In genomic region chr7:43215061-43215460, GRCh38 we compare ENCODE assay signal across 23 cellular contexts.
DNase-seq lines count a peak whose midpoint lies in the region; ATAC-seq, FAIRE-seq and TF ChIP-seq lines count a peak whose summit lies in the region.
"Had no signal": no experiment of that assay in that cellular context is flagged by ENCODE, and none has a peak within 500 bp of the region (broad histone marks: within the 10 kb centered on the region; RNA-seq: fewer than 3 reads in every experiment).

No MANE protein-coding gene starts in this region.

- no TSS peak for BruUV-seq in HepG2 (replicated peaks; lab: Mats Ljungman, UMichigan)

- no peak overlapping the region for H3K4me3 ChIP-seq in HepG2 (replicated peaks in 1 of 3; ENCODE audit: insufficient read depth in 1 of 3, low read depth in 2 of 3, low read length in 3 of 3)
- H3K4me3 ChIP-seq in right lobe of liver = no peak overlapping the region
- no peak overlapping the region for H3K4me3 ChIP-seq in H1 (ENCODE audit: extremely low read depth in 1 of 4, insufficient read depth in 2 of 4, low read depth in 3 of 4, low read length in 4 of 4)
- no peak overlapping the region for H3K4me3 ChIP-seq in neural progenitor cell

- POLR2A ChIA-PET in HepG2 (lab: Yijun Ruan, JAX) (no interaction called here), H1 (lab: Charles Lee; ENCODE audit: partially characterized antibody) (interaction anchor here (0.6 kb wide), 1 partner anchor 241 kb away, joined by 3 read pairs; no protein-coding TSS in a partner anchor)
- POLR2A ChIA-PET in CD4-positive, alpha-beta T cell (lab: Charles Lee) = no interaction called here

- no peak for TF ChIP-seq CTCF in HepG2 (CRISPR knock-in tag; IDR thresholded peaks at IDR 0.05)
- no peak for TF ChIP-seq CTCF in right lobe of liver (IDR thresholded peaks at IDR 0.05)
- TF ChIP-seq CTCF in H1 (IDR thresholded peaks at IDR 0.05; ENCODE audit: control extremely low read depth in 1 of 3, insufficient read depth in 1 of 3, low read depth in 1 of 3, low read length in 3 of 3) = no peak
- TF ChIP-seq CTCF in neural progenitor cell (IDR thresholded peaks at IDR 0.05) = no peak
- TF ChIP-seq CTCF in CD4-positive, alpha-beta T cell (IDR thresholded peaks at IDR 0.05) = no peak

- ATAC-seq in HepG2 = no peak
- ATAC-seq in right lobe of liver = no peak
- ATAC-seq in CD4-positive, alpha-beta T cell (ENCODE audit: poor library complexity) = no peak
- ATAC-seq: HCT116 had no signal

- intact Hi-C loops in HepG2 (cut with micrococcal nuclease; ENCODE audit: unreplicated experiment) = no loop called here
- intact Hi-C loops in right lobe of liver (cut with DNase I) = no loop called here
- intact Hi-C loops in CD4-positive, alpha-beta T cell (cut with DNase I, micrococcal nuclease) = no loop called here

- H2AFZ ChIP-seq in HepG2 (ENCODE audit: low read length) (no peak overlapping the region), H1 (ENCODE audit: low read length) (no peak overlapping the region), neural progenitor cell (replicated peaks) (no peak overlapping the region)

- no peak overlapping the region for H2AK5ac ChIP-seq in H1 (ENCODE audit: low read depth, low read length)

- TF ChIP-seq EP300 in HepG2 (IDR thresholded peaks at IDR 0.05; ENCODE audit: low read depth in 2 of 2, low read length in 2 of 2) = no peak
- no peak for TF ChIP-seq EP300 in HepG2 (CRISPR knock-in tag; IDR thresholded peaks at IDR 0.05; ENCODE audit: borderline replicate concordance)
- no peak for TF ChIP-seq EP300 in H1 (IDR thresholded peaks at IDR 0.05; ENCODE audit: borderline replicate concordance in 1 of 2, low read depth in 2 of 2, low read length in 2 of 2)

- TF ChIP-seq RAD21 in HepG2 (CRISPR knock-in tag; IDR thresholded peaks at IDR 0.05) (no peak), H1 (IDR thresholded peaks at IDR 0.05 in 1 of 2, conservative IDR thresholded peaks at IDR 0.05 in 1 of 2; ENCODE audit: low read depth in 2 of 2, low read length in 2 of 2) (no peak; a peak in 1 of 4 replicates)

- H3K4me1 Mint-ChIP-seq in neural progenitor cell = peaks cover 2% of the 10 kb centered on the region
- no peaks in the 10 kb centered on the region for H3K4me1 Mint-ChIP-seq in CD4-positive, alpha-beta T cell (ENCODE audit: low read depth)
- H3K4me1 Mint-ChIP-seq: CD4-positive, CD25-positive, alpha-beta regulatory T cell; CD8-positive, alpha-beta memory T cell had no signal

- TF ChIP-seq POLR2A in HepG2 (IDR thresholded peaks at IDR 0.05; ENCODE audit: insufficient read depth in 1 of 2, low read depth in 2 of 2, low read length in 2 of 2) (no peak), right lobe of liver (IDR thresholded peaks at IDR 0.05) (no peak), H1 (IDR thresholded peaks at IDR 0.05; ENCODE audit: control extremely low read depth in 1 of 2, low read depth in 2 of 2, low read length in 2 of 2) (no peak)

- H2BK20ac ChIP-seq in H1 (ENCODE audit: low read length) = peak overlapping the region; percentile 73; the same call in 1 of the 2 replicates

- H3K4me1 ChIP-seq in HepG2 (ENCODE audit: insufficient read depth, low read length) (no peaks in the 10 kb centered on the region), right lobe of liver (no peaks in the 10 kb centered on the region), H1 (replicated peaks in 1 of 4; ENCODE audit: control insufficient read depth in 3 of 4, insufficient read depth in 4 of 4, low read length in 3 of 4) (peaks cover 3 to 9% (median 6%) of the 10 kb centered on the region in 4 experiments; a peak in 5 of 7 replicates), neural progenitor cell (peaks cover 2% of the 10 kb centered on the region)
- H3K4me1 ChIP-seq: BE2C had no signal

- no peak overlapping the region for H3K4me3 Mint-ChIP-seq in neural progenitor cell
- H3K4me3 Mint-ChIP-seq in CD4-positive, alpha-beta T cell = no peak overlapping the region
- H3K4me3 Mint-ChIP-seq: CD4-positive, CD25-positive, alpha-beta regulatory T cell; CD8-positive, alpha-beta memory T cell; H9 had no signal

- H3K9me3 Mint-ChIP-seq in neural progenitor cell = no peaks in the 10 kb centered on the region
- no peaks in the 10 kb centered on the region for H3K9me3 Mint-ChIP-seq in CD4-positive, alpha-beta T cell
- H3K9me3 Mint-ChIP-seq: CD8-positive, alpha-beta memory T cell had no signal

- CTCF ChIA-PET in HepG2 (lab: Yijun Ruan, JAX; ENCODE audit: low intra/inter-chr PET ratio, low total read pairs) (no interaction called here), H1 (lab: Charles Lee; ENCODE audit: partially characterized antibody) (interaction anchor here (0.6 to 3.1 kb wide), 6 partner anchors 8 to 1324 kb away, joined by 3 to 25 read pairs (median 4); no protein-coding TSS in a partner anchor)
- CTCF ChIA-PET in CD4-positive, alpha-beta T cell (lab: Charles Lee) = no interaction called here

- no peaks in the 10 kb centered on the region for H3K79me1 ChIP-seq in H1 (ENCODE audit: low read depth, low read length)

- H3K36me3 ChIP-seq in HepG2 (replicated peaks in 1 of 2; ENCODE audit: control insufficient read depth in 1 of 2, insufficient read depth in 2 of 2, low read length in 2 of 2) = no peaks in the 10 kb centered on the region
- no peaks in the 10 kb centered on the region for H3K36me3 ChIP-seq in right lobe of liver
- peaks cover 0 to 2% (median 0%) of the 10 kb centered on the region in 4 experiments; a peak in 1 of 8 replicates for H3K36me3 ChIP-seq in H1 (ENCODE audit: control insufficient read depth in 2 of 4, insufficient read depth in 4 of 4, low read length in 3 of 4)
- H3K36me3 ChIP-seq in neural progenitor cell = no peaks in the 10 kb centered on the region
- H3K36me3 ChIP-seq: BE2C had no signal

- H3K4ac ChIP-seq in H1 (replicated peaks; ENCODE audit: insufficient read length, low read depth, low read length) = no peak overlapping the region

- 0 out of 5 replicates have a peak, but pooled peaks cover 0 to 3% of the 10 kb centered on the region in 2 experiments for H3K27me3 ChIP-seq in HepG2 (ENCODE audit: control insufficient read depth in 1 of 2, insufficient read depth in 2 of 2, low read length in 2 of 2)
- H3K27me3 ChIP-seq in right lobe of liver = no peaks in the 10 kb centered on the region
- no peaks in the 10 kb centered on the region for H3K27me3 ChIP-seq in H1 (replicated peaks in 1 of 4; ENCODE audit: control insufficient read depth in 3 of 4, extremely low read depth in 1 of 4, insufficient read depth in 3 of 4, low read length in 3 of 4)
- no peaks in the 10 kb centered on the region for H3K27me3 ChIP-seq in neural progenitor cell
- no peaks in the 10 kb centered on the region for H3K27me3 ChIP-seq in CD4-positive, alpha-beta T cell (ENCODE audit: control insufficient read depth, insufficient read depth, low read length)

- H4K91ac ChIP-seq in H1 (replicated peaks; ENCODE audit: insufficient read length, low read length) = no peak overlapping the region

- 0 out of 2 replicates have a peak overlapping the region, but pooled peaks have one; percentile 42 for H2BK5ac ChIP-seq in H1 (ENCODE audit: low read depth, low read length)

- H3K56ac ChIP-seq in H1 (replicated peaks; ENCODE audit: insufficient read length, low read depth, low read length) = no peak overlapping the region

- in situ Hi-C loops in HepG2 (cut with HindIII; ENCODE audit: extremely low pct_ligation_motif_present, low pct_unique_long_range_greater_than_20kb) = no loop called here

- no peak overlapping the region for H4K5ac ChIP-seq in H1 (ENCODE audit: insufficient read length, low read depth, low read length)

- H3K9me3 ChIP-seq in HepG2 (ENCODE audit: low read length) (no peaks in the 10 kb centered on the region), right lobe of liver (no peaks in the 10 kb centered on the region), H1 (ENCODE audit: insufficient read depth in 2 of 2, low read depth in 1 of 2, low read length in 1 of 2) (peaks cover 0 to 4% of the 10 kb centered on the region in 2 experiments; a peak in 2 of 4 replicates), neural progenitor cell (ENCODE audit: low read depth) (no peaks in the 10 kb centered on the region)
- H3K9me3 ChIP-seq in CD4-positive, alpha-beta T cell (ENCODE audit: control insufficient read depth, low read length) = no peaks in the 10 kb centered on the region
- H3K9me3 ChIP-seq: BE2C had no signal

- no peaks in the 10 kb centered on the region for H3F3A ChIP-seq in neural progenitor cell (ENCODE audit: low read depth)

- 44% methylated on average over 5 of the region's 6 CpGs for WGBS in HepG2 (ENCODE audit: low lambda C conversion rate)
- 51% methylated on average over 6 of the region's 6 CpGs for WGBS in right lobe of liver (ENCODE audit: insufficient coverage, low coverage, low lambda C conversion rate, missing lambda C conversion rate)
- 70% methylated on average over 6 of the region's 6 CpGs; no CpG with 5 or more reads in 1 of the 2 experiments for WGBS in H1 (ENCODE audit: extremely low coverage in 1 of 2, insufficient coverage in 1 of 2, insufficient read length in 1 of 2, insufficient replicate concordance in 2 of 2, low coverage in 1 of 2, low lambda C conversion rate in 2 of 2, missing lambda C conversion rate in 1 of 2), 2 experiments

- no peak overlapping the region for H2BK15ac ChIP-seq in H1 (ENCODE audit: low read length)

- no peak overlapping the region for H2BK120ac ChIP-seq in H1 (replicated peaks; ENCODE audit: low read depth, low read length)

- H4K8ac ChIP-seq in H1 (ENCODE audit: extremely low read depth, insufficient read depth, low read length) = no peak overlapping the region

- H3K36me3 Mint-ChIP-seq in neural progenitor cell = no peaks in the 10 kb centered on the region
- no peaks in the 10 kb centered on the region for H3K36me3 Mint-ChIP-seq in CD4-positive, alpha-beta T cell (ENCODE audit: low read depth)
- H3K36me3 Mint-ChIP-seq: CD4-positive, CD25-positive, alpha-beta regulatory T cell; CD8-positive, alpha-beta memory T cell had no signal

- no peak for FAIRE-seq in HepG2 (lab: Jason Lieb, UNC)
- FAIRE-seq in H1 (lab: Jason Lieb, UNC) = no peak
- FAIRE-seq: A204.1, GM12891, GM18507 had no signal

- DNase-seq in HepG2 (ENCODE audit: low spot score) = no peak
- DNase-seq in right lobe of liver = no peak
- DNase-seq in H1 (ENCODE audit: low read depth in 1 of 2, low spot score in 2 of 2) = peak in 1 of 2 experiments; percentile 46
- DNase-seq in neural progenitor cell (ENCODE audit: low spot score) = peak; percentile 23
- no peak for DNase-seq in germinal center (ENCODE audit: low spot score)
- DNase-seq in COLO668 (lab: John Stamatoyannopoulos, UW; ENCODE audit: unreplicated experiment) = no peak
- DNase-seq in CD4-positive, alpha-beta T cell = no peak
- DNase-seq: AML-193; BE2C; Calu3; CD4-positive, CD25-positive, alpha-beta regulatory T cell; CD8-positive, alpha-beta memory T cell; COR-L47; DMS53; DMS79 treated with DMSO at 0.1 percent for 48 hours; GF-D8; H9 had no signal

- H3K14ac ChIP-seq in H1 (ENCODE audit: insufficient read length) = no peak overlapping the region

- H3K23me2 ChIP-seq in H1 (ENCODE audit: low read depth, low read length) = no peaks in the 10 kb centered on the region

- H4K20me1 ChIP-seq in HepG2 (ENCODE audit: insufficient read depth, low read length) = no peaks in the 10 kb centered on the region
- no peaks in the 10 kb centered on the region for H4K20me1 ChIP-seq in H1 (replicated peaks in 1 of 2; ENCODE audit: control insufficient read depth in 1 of 2, insufficient read depth in 2 of 2, low read length in 2 of 2)
- no peaks in the 10 kb centered on the region for H4K20me1 ChIP-seq in neural progenitor cell (ENCODE audit: low read depth)

- H3K18ac ChIP-seq in H1 (ENCODE audit: extremely low read depth, low read length) = peak overlapping the region; percentile 49; the same call in 1 of the 2 replicates

- H3K27ac ChIP-seq in HepG2 (ENCODE audit: extremely low read length, insufficient read depth, low read length) (no peak overlapping the region), right lobe of liver (no peak overlapping the region), H1 (ENCODE audit: low read depth, low read length) (no peak overlapping the region), neural progenitor cell (no peak overlapping the region)
- H3K27ac ChIP-seq in CD4-positive, alpha-beta T cell (ENCODE audit: low read depth, low read length) = no peak overlapping the region
- H3K27ac ChIP-seq: 22Rv1, C4-2B had no signal

- no peak overlapping the region for H3K27ac Mint-ChIP-seq in neural progenitor cell
- H3K27ac Mint-ChIP-seq in CD4-positive, alpha-beta T cell = no peak overlapping the region
- H3K27ac Mint-ChIP-seq: CD4-positive, CD25-positive, alpha-beta regulatory T cell had no signal

- H3K27me3 Mint-ChIP-seq in neural progenitor cell (ENCODE audit: insufficient read depth, low read depth) = no peaks in the 10 kb centered on the region
- peaks cover 55% of the 10 kb centered on the region for H3K27me3 Mint-ChIP-seq in CD4-positive, alpha-beta T cell

- H3K79me2 ChIP-seq in HepG2 (ENCODE audit: insufficient read depth, low read length) (no peaks in the 10 kb centered on the region), H1 (ENCODE audit: control insufficient read depth in 1 of 2, insufficient read depth in 2 of 2, low read length in 2 of 2) (no peaks in the 10 kb centered on the region), neural progenitor cell (ENCODE audit: low read depth) (no peaks in the 10 kb centered on the region)

- peak overlapping the region; percentile 54; the same call in 1 of the 2 replicates for H2BK12ac ChIP-seq in H1 (ENCODE audit: low read depth, low read length)

- H3K23ac ChIP-seq in H1 (ENCODE audit: insufficient read length) = no peak overlapping the region

- H3K9ac ChIP-seq in HepG2 (ENCODE audit: insufficient read depth, low read depth, low read length) (no peak overlapping the region), H1 (replicated peaks in 1 of 4; ENCODE audit: extremely low read depth in 1 of 4, low read depth in 3 of 4, low read length in 3 of 4) (no peak overlapping the region), neural progenitor cell (no peak overlapping the region)

- no peak overlapping the region for H3K4me2 ChIP-seq in HepG2 (ENCODE audit: low read depth, low read length)
- no peak overlapping the region for H3K4me2 ChIP-seq in H1 (ENCODE audit: insufficient read depth in 1 of 2, low read depth in 2 of 2, low read length in 2 of 2)
- no peak overlapping the region for H3K4me2 ChIP-seq in neural progenitor cell
